24 cellular contexts compared by ENCODE assay signal in genomic region chr21:45709696-45710268, GRCh38.
"Had no signal": no experiment of that assay in that cellular context is flagged by ENCODE, and none has a peak within 500 bp of the region (broad histone marks: within the 10 kb centered on the region; RNA-seq: fewer than 3 reads in every experiment).

No MANE protein-coding gene starts in this region.

- H3K4me1 ChIP-seq: esophagus muscularis mucosa, foreskin keratinocyte, gastroesophageal sphincter, heart left ventricle, pancreas, testis, tibial artery had no signal

- ATAC-seq: foreskin keratinocyte; gastroesophageal sphincter; left lobe of liver; pancreas; stimulated activated memory B cell treated with anti-CD40 and anti-IgM and Interleukin-4, amounts not matched to agents 10 μg/mL and 1 μg/mL and 100 μg/mL, for 72 hours; stimulated activated naive CD8-positive, alpha-beta T cell treated with anti-CD3 and anti-CD28 coated beads, Interleukin-15, Interleukin-2, amounts not matched to agents 100 U/mL and 50 U/mL, for 24 hours had no signal

- H3K27ac ChIP-seq: esophagus muscularis mucosa, foreskin keratinocyte, gastroesophageal sphincter, heart left ventricle, hepatocyte, pancreas, skin epidermis, testis, tibial artery had no signal

- DNase-seq: effector CD8-positive, alpha-beta T cell; endodermal cell; foreskin keratinocyte; heart left ventricle; kidney; natural killer cell; pancreas; spleen; stimulated activated CD4-positive, alpha-beta T cell treated with anti-CD3 and anti-CD28 coated beads, Interleukin-4, amount 100 ng/mL, for 4 hours; stimulated activated naive CD8-positive, alpha-beta T cell treated with anti-CD3 and anti-CD28 coated beads, Interleukin-15, Interleukin-2, amounts not matched to agents 100 U/mL and 50 U/mL, for 24 hours; substantia nigra; testis; tibial artery had no signal

- H3K27me3 ChIP-seq: esophagus muscularis mucosa, gastroesophageal sphincter, heart left ventricle, hepatocyte, pancreas, spleen, testis had no signal

- FAIRE-seq: kidney, pancreas had no signal

- H3K36me3 ChIP-seq: esophagus muscularis mucosa, gastroesophageal sphincter, heart left ventricle, pancreas, spleen, tibial artery had no signal

- H3K4me1 Mint-ChIP-seq: endodermal cell; memory B cell; natural killer cell; stimulated activated memory B cell treated with anti-CD40 and anti-IgM and Interleukin-4, amounts not matched to agents 10 μg/mL and 1 μg/mL and 100 μg/mL, for 72 hours had no signal

- H3K79me2 ChIP-seq: hepatocyte had no signal

- H3K4me2 ChIP-seq: hepatocyte had no signal

- H3K36me3 Mint-ChIP-seq: natural killer cell, type B pancreatic cell had no signal

- H3K27me3 Mint-ChIP-seq: dendritic cell treated with granulocyte-macrophage colony-stimulating factor and Interleukin-4, amounts not matched to agents 40 ng/mL and 50 ng/mL, for 4 days; stimulated activated memory B cell treated with anti-CD40 and anti-IgM and Interleukin-4, amounts not matched to agents 10 μg/mL and 1 μg/mL and 100 μg/mL, for 72 hours; type B pancreatic cell had no signal

- H3K4me3 Mint-ChIP-seq: dendritic cell treated with granulocyte-macrophage colony-stimulating factor and Interleukin-4, amounts not matched to agents 40 ng/mL and 50 ng/mL, for 4 days; endodermal cell; memory B cell; natural killer cell; stimulated activated memory B cell treated with anti-CD40 and anti-IgM and Interleukin-4, amounts not matched to agents 10 μg/mL and 1 μg/mL and 100 μg/mL, for 72 hours; type B pancreatic cell had no signal

- H3K9me3 ChIP-seq: gastroesophageal sphincter, pancreas, testis had no signal

- H2AFZ ChIP-seq: hepatocyte had no signal

- H3K4me3 ChIP-seq: esophagus muscularis mucosa, gastroesophageal sphincter, heart left ventricle, hepatocyte, lung, pancreas, skin epidermis, spleen, testis, tibial artery had no signal

- H3K27ac Mint-ChIP-seq: dendritic cell treated with granulocyte-macrophage colony-stimulating factor and Interleukin-4, amounts not matched to agents 40 ng/mL and 50 ng/mL, for 4 days; endodermal cell; memory B cell; natural killer cell; progenitor cell of endocrine pancreas; stimulated activated memory B cell treated with anti-CD40 and anti-IgM and Interleukin-4, amounts not matched to agents 10 μg/mL and 1 μg/mL and 100 μg/mL, for 72 hours; type B pancreatic cell had no signal
